In genomic region chr1:111141245-111141644, GRCh38 we compare ENCODE assay signal across 1 cellular context.
A peak's percentile ranks its signal among the peaks of the same experiment; 100 is the strongest.
TF ChIP-seq lines count a peak whose summit lies in the region.

No MANE protein-coding gene starts in this region.

TF ChIP-seq in K562, 482 proteins besides CTCF, POLR2A, EP300 and RAD21:
- TF ChIP-seq CEBPB (tag; IDR thresholded peaks at IDR 0.05), result peak; percentile 68
- no peak for TF ChIP-seq SFPQ (IDR thresholded peaks at IDR 0.05; ENCODE audit: low read depth, low read length)
- TF ChIP-seq BRD9 (IDR thresholded peaks at IDR 0.05; ENCODE audit: low read depth, partially characterized antibody), result no peak
- TF ChIP-seq LCOR (CRISPR knock-in tag; IDR thresholded peaks at IDR 0.05), result 0 out of 2 replicates have a peak, but pooled peaks have one; percentile 1
- 0 out of 2 replicates have a peak, but pooled peaks have one; percentile 15 for TF ChIP-seq ELF1 (tag; IDR thresholded peaks at IDR 0.05)
- TF ChIP-seq CEBPG (CRISPR knock-in tag; IDR thresholded peaks at IDR 0.05), result no peak
- peak; percentile 32 to 64; a peak in 2 of 4 replicates for TF ChIP-seq CEBPG (tag; conservative IDR thresholded peaks at IDR 0.05 in 1 of 2, IDR thresholded peaks at IDR 0.05 in 1 of 2)
- TF ChIP-seq ZNF639 (CRISPR knock-in tag; conservative IDR thresholded peaks at IDR 0.05 in 1 of 2, IDR thresholded peaks at IDR 0.05 in 1 of 2), result no peak
- TF ChIP-seq PBX2 (CRISPR knock-in tag; IDR thresholded peaks at IDR 0.05; ENCODE audit: low read depth), result no peak
- 0 out of 2 replicates have a peak, but pooled peaks have one; percentile 28 for TF ChIP-seq PBX2 (tag; conservative IDR thresholded peaks at IDR 0.05; ENCODE audit: low read depth)
- TF ChIP-seq ZNF282 (CRISPR knock-in tag; IDR thresholded peaks at IDR 0.05), result no peak
- TF ChIP-seq ZFX (CRISPR knock-in tag; IDR thresholded peaks at IDR 0.05), result no peak
- TF ChIP-seq BCLAF1 (IDR thresholded peaks at IDR 0.05; ENCODE audit: borderline replicate concordance in 1 of 2, control insufficient read depth in 1 of 2, low read depth in 2 of 2, low read length in 1 of 2), result no peak
